Comparison of ENCODE assay signal across 8 cellular contexts in the genomic region with DNA sequence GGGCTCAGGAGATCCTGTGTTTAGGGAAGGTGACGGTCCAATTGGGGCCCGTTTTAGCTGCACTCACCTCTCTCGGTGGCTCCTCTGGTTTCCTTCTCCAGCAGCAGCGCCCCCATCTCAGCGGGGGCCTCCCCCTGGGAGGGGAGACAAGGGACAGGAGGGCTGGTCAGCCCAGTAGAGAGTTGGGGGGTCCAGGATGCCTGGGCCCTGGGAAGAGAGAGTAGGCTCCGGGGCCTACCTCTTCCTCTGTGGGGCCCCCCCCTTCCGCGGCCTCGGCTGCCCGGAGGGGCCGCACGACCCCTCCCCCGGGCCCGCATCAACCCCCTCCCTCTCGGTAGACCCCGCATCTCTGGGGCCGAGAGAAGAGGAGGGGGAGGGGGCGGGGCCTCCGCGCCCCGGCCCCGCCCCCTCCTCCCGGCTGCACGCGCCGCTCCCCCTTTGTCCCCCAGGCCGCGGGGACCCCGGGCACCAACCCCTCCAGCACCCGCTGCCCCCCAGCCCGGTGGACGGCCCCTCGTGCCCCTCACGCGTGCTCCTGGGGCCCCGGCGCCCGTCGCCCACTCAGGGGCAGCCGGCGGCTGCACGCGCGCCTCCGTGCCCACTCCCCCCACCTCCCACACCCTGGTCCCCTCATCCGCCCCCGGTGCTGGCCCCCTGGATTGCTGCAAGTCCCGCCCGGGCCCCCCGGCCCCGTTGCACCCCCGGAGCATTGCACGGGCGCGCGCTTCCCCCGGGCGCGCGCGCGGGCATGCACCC. TPM values are rescaled to one million over a fixed set of nuclear protein-coding genes. Genes with fewer than 3 reads are reported as not detected.
DNase-seq lines count a peak whose midpoint lies in the region; ATAC-seq, FAIRE-seq and TF ChIP-seq lines count a peak whose summit lies in the region.

No MANE protein-coding gene starts in this region.

- no peak overlapping the region for H3K27ac ChIP-seq in GM23248
- H3K27ac ChIP-seq in RWPE2 (ENCODE audit: poor library complexity, severe bottlenecking) = peak overlapping the region; percentile 58
- H3K27ac ChIP-seq in pancreas = peak overlapping the region; percentile 16 to 60 (median 35)

- peak overlapping the region; percentile 82 for H3K9ac ChIP-seq in GM23248

- no peak for TF ChIP-seq CTCF in RWPE2 (IDR thresholded peaks at IDR 0.05; ENCODE audit: poor library complexity, severe bottlenecking)
- no peak for TF ChIP-seq CTCF in epithelial cell of proximal tubule (conservative IDR thresholded peaks at IDR 0.05; ENCODE audit: low read depth, low read length)
- no peak for TF ChIP-seq CTCF in pancreas (IDR thresholded peaks at IDR 0.05)

- DNase-seq in GM23248 (peak; percentile 32), RWPE2 (ENCODE audit: low spot score) (no peak), epithelial cell of proximal tubule (ENCODE audit: low read depth) (no peak), pancreas (peak in 4 of 6 donors; percentile 33 to 72 (median 57)), RPMI8226 (no peak), DMS153 (lab: John Stamatoyannopoulos, UW) (no peak)

- peak overlapping the region; percentile 88 for H3K4me3 ChIP-seq in GM23248
- peak overlapping the region; percentile 67 for H3K4me3 ChIP-seq in RWPE2 (ENCODE audit: severe bottlenecking)
- peak overlapping the region; percentile 88 for H3K4me3 ChIP-seq in epithelial cell of proximal tubule (ENCODE audit: low read depth, low read length)
- peak overlapping the region; percentile 62 to 97 (median 86) for H3K4me3 ChIP-seq in pancreas

- H3K27me3 ChIP-seq in GM23248 (replicated peaks; ENCODE audit: insufficient read depth) = no peaks in the 10 kb centered on the region
- H3K27me3 ChIP-seq in RWPE2 (ENCODE audit: insufficient read depth, poor library complexity, severe bottlenecking) = no peaks in the 10 kb centered on the region
- H3K27me3 ChIP-seq in pancreas = no peaks in the 10 kb centered on the region

- in situ Hi-C loops in GM23248 (cut with MboI) = no loop called here

- no peak for TF ChIP-seq POLR2A in GM18505 (IDR thresholded peaks at IDR 0.05; ENCODE audit: borderline replicate concordance, extremely low read depth, insufficient read depth, insufficient read length)

- no peaks in the 10 kb centered on the region for H4K20me1 ChIP-seq in GM23248 (ENCODE audit: insufficient read depth)

- no peaks in the 10 kb centered on the region for H3K9me2 ChIP-seq in GM23248 (ENCODE audit: insufficient read depth)

- ATAC-seq in RWPE2 (ENCODE audit: low read depth) (no peak), pancreas (no peak), GM18505 (IDR thresholded peaks at IDR 0.05; ENCODE audit: unreplicated experiment) (no peak), HG03521 (IDR thresholded peaks at IDR 0.05; ENCODE audit: unreplicated experiment) (no peak)

- peak overlapping the region; percentile 80 for H2AFZ ChIP-seq in GM23248

- H3F3A ChIP-seq in GM23248 (ENCODE audit: insufficient read depth) = peaks cover 4% of the 10 kb centered on the region; the same call in 1 of the 2 replicates

- H3K36me3 ChIP-seq in GM23248 (ENCODE audit: low read depth) (0 out of 2 replicates have a peak, but pooled peaks cover 7% of the 10 kb centered on the region), RWPE2 (ENCODE audit: low read depth) (peaks cover 38% of the 10 kb centered on the region), pancreas (peaks cover 0 to 15% (median 8%) of the 10 kb centered on the region in 3 donors)

- WGBS in GM23248 (ENCODE audit: low coverage in 1 of 2, low lambda C conversion rate in 2 of 2, missing lambda C conversion rate in 2 of 2), 2 experiments = 5 to 11% methylated on average over 6 to 31 of the region's 62 CpGs
- WGBS in pancreas, 2 donors = 3 to 4% methylated on average over 24 to 41 of the region's 62 CpGs

- peaks cover 4% of the 10 kb centered on the region for H3K4me1 ChIP-seq in GM23248 (ENCODE audit: insufficient read depth)
- H3K4me1 ChIP-seq in RWPE2 (ENCODE audit: insufficient read depth, poor library complexity, severe bottlenecking) = peaks cover 4% of the 10 kb centered on the region
- peaks cover 4 to 5% (median 5%) of the 10 kb centered on the region in 3 donors for H3K4me1 ChIP-seq in pancreas

- intact Hi-C loops in pancreas (cut with DNase I) = no loop called here

- peak overlapping the region; percentile 81 for H3K4me2 ChIP-seq in GM23248 (ENCODE audit: unreplicated experiment)

- peaks cover 6% of the 10 kb centered on the region; the same call in 1 of the 2 replicates for H3K79me2 ChIP-seq in GM23248 (ENCODE audit: insufficient read depth)

- H3K9me3 ChIP-seq in GM23248 (ENCODE audit: low read depth) (no peaks in the 10 kb centered on the region), RWPE2 (ENCODE audit: severe bottlenecking) (no peaks in the 10 kb centered on the region), pancreas (no peaks in the 10 kb centered on the region)

- no peak for FAIRE-seq in pancreas (lab: Jason Lieb, UNC)

RNA-seq across cellular contexts. Expression of a gene that starts 0.5 kb away (rescaled TPM):
- 40.2 and 41.5 TPM in 2 replicates for total RNA-seq in GM23248 (2014; rRNA removed; shearing (Covaris generic))
- polyA plus RNA-seq in GM23248 (2016; fragmentation: Nextera tagmentation; extraction: Ambion mirVana) (26.5 and 27.5 TPM in 2 replicates), pancreas (10 to 100 TPM; 42.3 to 55.8 TPM)
- total RNA-seq in epithelial cell of proximal tubule (44.0 and 54.6 TPM in 2 replicates), pancreas (10 to 100 TPM; 13.4 to 29.1 (median 18.3) TPM)

RNA-seq across cellular contexts. Expression of a gene that starts 4.9 kb away (rescaled TPM):
- total RNA-seq in GM23248 (2014; rRNA removed; shearing (Covaris generic)) = 2.0 and 6.1 TPM in 2 replicates
- polyA plus RNA-seq in GM23248 (2016; fragmentation: Nextera tagmentation; extraction: Ambion mirVana) (not detected in 2 replicates), pancreas (1 to 10 TPM; 2.1 to 2.2 TPM)
- total RNA-seq in epithelial cell of proximal tubule (1.5 TPM in 2 replicates), pancreas (1 to 10 TPM in 4 of 6 donors, under 1 TPM in 2; 0.60 to 4.5 (median 1.9) TPM)

RNA-seq across cellular contexts. Expression of a gene that starts 18.2 kb away (rescaled TPM):
- total RNA-seq in GM23248 (2014; rRNA removed; shearing (Covaris generic)) = not detected in 2 replicates
- polyA plus RNA-seq in GM23248 (2016; fragmentation: Nextera tagmentation; extraction: Ambion mirVana) (not detected in 2 replicates), pancreas (1 to 10 TPM; 6.5 to 9.0 TPM)
- total RNA-seq in epithelial cell of proximal tubule (12.4 and 24.0 TPM in 2 replicates), pancreas (10 to 100 TPM in 5 of 6 donors, 1 to 10 TPM in 1; 4.6 to 57.3 (median 13.7) TPM)

RNA-seq across cellular contexts. Expression of a gene that starts 30.5 kb away (rescaled TPM):
- 1.3 and 2.1 TPM in 2 replicates for total RNA-seq in GM23248 (2014; rRNA removed; shearing (Covaris generic))
- polyA plus RNA-seq in GM23248 (2016; fragmentation: Nextera tagmentation; extraction: Ambion mirVana) = 1.4 and 2.3 TPM in 2 replicates
- total RNA-seq in epithelial cell of proximal tubule = not detected in 2 replicates
- 10 to 100 TPM in 1 of 6 donors, 1 to 10 TPM in 5; 1.1 to 14.0 (median 4.4) TPM for total RNA-seq in pancreas
- polyA plus RNA-seq in pancreas = 1 to 10 TPM in 1 of 2 donors, under 1 TPM in 1; 0.63 to 1.8 TPM

RNA-seq across cellular contexts. Expression of a gene that starts 34.4 kb away (rescaled TPM):
- 38.3 and 40.2 TPM in 2 replicates for total RNA-seq in GM23248 (2014; rRNA removed; shearing (Covaris generic))
- polyA plus RNA-seq in GM23248 (2016; fragmentation: Nextera tagmentation; extraction: Ambion mirVana) (27.8 TPM in 2 replicates), pancreas (10 to 100 TPM; 26.5 to 38.5 TPM)
- total RNA-seq in epithelial cell of proximal tubule (65.2 and 68.6 TPM in 2 replicates), pancreas (10 to 100 TPM; 19.0 to 34.7 (median 22.2) TPM)

Comparison
In these comparisons a context has a peak if more than half of its experiments do, and no peak if none do; other contexts are left out.
1. DNase-seq: peak in GM23248 (single experiment) and pancreas (4 of 6); none in RWPE2 (single experiment), epithelial cell of proximal tubule (single experiment), RPMI8226 (single experiment) and DMS153 (single experiment).
2. Peak in every context shown above with its lines, with median percentiles within 50 percentile points of each other: H3K4me3 ChIP-seq.